Comparison of ENCODE assay signal across 1 cellular context in genomic region chr5:103546858-103547257, GRCh38.
TF ChIP-seq lines count a peak whose summit lies in the region.

No MANE protein-coding gene starts in this region.

TF ChIP-seq in K562, 482 proteins besides CTCF, POLR2A, EP300 and RAD21 (continued from another document):
- TF ChIP-seq HDAC8 (tag; IDR thresholded peaks at IDR 0.05) (no peak), HDAC1 (IDR thresholded peaks at IDR 0.05) (no peak), CLOCK (CRISPR knock-in tag; IDR thresholded peaks at IDR 0.05; ENCODE audit: borderline replicate concordance) (no peak), HLTF (IDR thresholded peaks at IDR 0.05) (no peak), TGIF2 (CRISPR knock-in tag; IDR thresholded peaks at IDR 0.05) (no peak), CEBPZ (IDR thresholded peaks at IDR 0.05; ENCODE audit: borderline replicate concordance, low read depth, low read length) (no peak), HEY1 (CRISPR knock-in tag; IDR thresholded peaks at IDR 0.05; ENCODE audit: borderline replicate concordance) (no peak), E2F4 (CRISPR knock-in tag; IDR thresholded peaks at IDR 0.05; ENCODE audit: low read depth) (no peak), RNF2 (IDR thresholded peaks at IDR 0.05) (no peak), ZBTB9 (CRISPR knock-in tag; IDR thresholded peaks at IDR 0.05) (no peak), SAP30 (IDR thresholded peaks at IDR 0.05; ENCODE audit: borderline replicate concordance, insufficient read depth, low read depth, low read length, poor library complexity, severe bottlenecking) (no peak), CTBP1 (IDR thresholded peaks at IDR 0.05; ENCODE audit: borderline replicate concordance) (no peak), SFPQ (IDR thresholded peaks at IDR 0.05; ENCODE audit: low read depth, low read length) (no peak)
